ENCODE assay signal across 17 cellular contexts in the genomic region with DNA sequence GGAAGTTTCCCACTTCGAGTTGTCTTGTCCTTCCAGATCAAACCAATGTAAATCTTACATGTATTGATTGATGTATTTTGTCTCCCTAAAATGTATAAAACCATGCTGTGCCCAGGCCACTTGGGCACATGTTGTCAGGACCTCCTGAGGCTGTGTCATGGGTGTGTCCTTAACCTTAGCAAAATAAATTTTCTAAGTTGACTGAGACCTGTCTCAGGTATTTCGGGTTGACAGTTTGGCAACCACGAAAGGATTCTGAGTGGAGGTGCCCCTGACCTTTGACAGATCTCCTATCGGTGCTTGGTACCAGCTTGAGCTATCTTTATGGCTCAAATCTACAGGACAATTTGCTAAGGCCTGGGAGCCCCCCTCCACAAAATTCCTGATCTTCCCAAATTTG. TPM values are rescaled to one million over a fixed set of nuclear protein-coding genes. Genes with fewer than 3 reads are reported as not detected.
A peak's percentile ranks its signal among the peaks of the same experiment; 100 is the strongest.
DNase-seq lines count a peak whose midpoint lies in the region; ATAC-seq, FAIRE-seq and TF ChIP-seq lines count a peak whose summit lies in the region.
"Had no signal": no experiment of that assay in that cellular context is flagged by ENCODE, and none has a peak within 500 bp of the region (broad histone marks: within the 10 kb centered on the region; RNA-seq: fewer than 3 reads in every experiment).

No MANE protein-coding gene starts in this region.

- peaks cover 19% of the 10 kb centered on the region for H3K4me1 Mint-ChIP-seq in stimulated activated naive CD8-positive, alpha-beta T cell treated with anti-CD3 and anti-CD28 coated beads, Interleukin-15, Interleukin-2, amounts not matched to agents 100 ng/mL and 50 ng/mL, for 24 hours (ENCODE audit: low read depth)
- peaks cover 20% of the 10 kb centered on the region for H3K4me1 Mint-ChIP-seq in activated CD8-positive, alpha-beta T cell treated with anti-CD3 and anti-CD28 coated beads for 36 hours (ENCODE audit: low read depth)
- peaks cover 14% of the 10 kb centered on the region for H3K4me1 Mint-ChIP-seq in mesothelial cell of epicardium

- H3K4me3 ChIP-seq in pancreas, result no peak overlapping the region
- H3K4me3 ChIP-seq in effector memory CD4-positive, alpha-beta T cell (ENCODE audit: insufficient read depth, low read depth, low read length, poor library complexity, severe bottlenecking), result no peak overlapping the region

- CTCF ChIA-PET in activated CD8-positive, alpha-beta T cell treated with anti-CD3 and anti-CD28 coated beads for 36 hours (lab: Charles Lee), result interaction anchor here (0.8 to 1.7 kb wide), 3 partner anchors 37 to 373 kb away, joined by 3 to 5 read pairs (median 3); no protein-coding TSS in a partner anchor

- no peak overlapping the region for H3K27ac ChIP-seq in pancreas
- no peak overlapping the region for H3K27ac ChIP-seq in effector memory CD4-positive, alpha-beta T cell (ENCODE audit: insufficient read depth, low read length, poor library complexity, severe bottlenecking)

- H3K4me3 Mint-ChIP-seq in stimulated activated naive CD8-positive, alpha-beta T cell treated with anti-CD3 and anti-CD28 coated beads, Interleukin-15, Interleukin-2, amounts not matched to agents 100 ng/mL and 50 ng/mL, for 24 hours, result peak overlapping the region; percentile 83
- peak overlapping the region; percentile 87 for H3K4me3 Mint-ChIP-seq in activated CD8-positive, alpha-beta T cell treated with anti-CD3 and anti-CD28 coated beads for 36 hours
- H3K4me3 Mint-ChIP-seq in mesothelial cell of epicardium, result peak overlapping the region; percentile 36

- H3K27me3 ChIP-seq in pancreas, result no peaks in the 10 kb centered on the region
- H3K27me3 ChIP-seq in effector memory CD4-positive, alpha-beta T cell (replicated peaks; ENCODE audit: control insufficient read depth, insufficient read depth, low read length, poor library complexity, severe bottlenecking), result no peaks in the 10 kb centered on the region

- H3K36me3 Mint-ChIP-seq in stimulated activated naive CD8-positive, alpha-beta T cell treated with anti-CD3 and anti-CD28 coated beads, Interleukin-15, Interleukin-2, amounts not matched to agents 100 ng/mL and 50 ng/mL, for 24 hours (ENCODE audit: low read depth), result no peaks in the 10 kb centered on the region
- no peaks in the 10 kb centered on the region for H3K36me3 Mint-ChIP-seq in activated CD8-positive, alpha-beta T cell treated with anti-CD3 and anti-CD28 coated beads for 36 hours (ENCODE audit: low read depth)
- no peaks in the 10 kb centered on the region for H3K36me3 Mint-ChIP-seq in mesothelial cell of epicardium

- POLR2A ChIA-PET in activated CD8-positive, alpha-beta T cell treated with anti-CD3 and anti-CD28 coated beads for 36 hours (lab: Charles Lee), result interaction anchor here (1.1 to 2.6 kb wide), 3 partner anchors 99 to 160 kb away, joined by 3 to 12 read pairs (median 8); partner anchors contain the start of genes DUSP7 and RPL29

- FAIRE-seq in pancreas (lab: Jason Lieb, UNC), result no peak

- peaks cover 4 to 6% (median 4%) of the 10 kb centered on the region in 3 donors for H3K4me1 ChIP-seq in pancreas
- H3K4me1 ChIP-seq in effector memory CD4-positive, alpha-beta T cell (ENCODE audit: control insufficient read depth, insufficient read depth, low read length, poor library complexity, severe bottlenecking), result peaks cover 9% of the 10 kb centered on the region

- H3K9me3 Mint-ChIP-seq in stimulated activated naive CD8-positive, alpha-beta T cell treated with anti-CD3 and anti-CD28 coated beads, Interleukin-15, Interleukin-2, amounts not matched to agents 100 ng/mL and 50 ng/mL, for 24 hours, result no peaks in the 10 kb centered on the region
- no peaks in the 10 kb centered on the region for H3K9me3 Mint-ChIP-seq in activated CD8-positive, alpha-beta T cell treated with anti-CD3 and anti-CD28 coated beads for 36 hours
- no peaks in the 10 kb centered on the region for H3K9me3 Mint-ChIP-seq in mesothelial cell of epicardium

- H3K9me3 ChIP-seq in pancreas, result no peaks in the 10 kb centered on the region
- H3K9me3 ChIP-seq in effector memory CD4-positive, alpha-beta T cell (ENCODE audit: control insufficient read depth, low read length), result no peaks in the 10 kb centered on the region
- H3K9me3 ChIP-seq: prostate gland, thoracic aorta had no signal

- whole genome bisulfite sequencing in pancreas, 2 donors, result 74 to 82% methylated on average over 4 of the region's 4 CpGs

- no peak for DNase-seq in stimulated activated naive CD8-positive, alpha-beta T cell treated with anti-CD3 and anti-CD28 coated beads, Interleukin-15, Interleukin-2, amounts not matched to agents 100 U/mL and 50 U/mL, for 24 hours
- no peak for DNase-seq in activated CD8-positive, alpha-beta T cell treated with anti-CD3 and anti-CD28 coated beads for 36 hours
- no peak for DNase-seq in mesothelial cell of epicardium (ENCODE audit: low spot score in 2 of 2, unreplicated experiment in 2 of 2)
- DNase-seq in pancreas, result no peak
- DNase-seq in effector memory CD4-positive, alpha-beta T cell, result no peak
- DNase-seq: activated effector memory CD4-positive, alpha-beta T cell treated with anti-CD3 and anti-CD28 coated beads, Interleukin-2, amount 50 U/mL, for 16 hours; central memory CD4-positive, alpha-beta T cell; DMS79 treated with DMSO at 0.1 percent for 48 hours; NCI-H1694; NCI-H69; RPMI8226 had no signal

- ATAC-seq in stimulated activated naive CD8-positive, alpha-beta T cell treated with anti-CD3 and anti-CD28 coated beads, Interleukin-15, Interleukin-2, amounts not matched to agents 100 U/mL and 50 U/mL, for 24 hours, result no peak
- no peak for ATAC-seq in activated CD8-positive, alpha-beta T cell treated with anti-CD3 and anti-CD28 coated beads for 36 hours
- ATAC-seq in HG03378 (IDR thresholded peaks at IDR 0.05; ENCODE audit: unreplicated experiment) (no peak), GM19463 (IDR thresholded peaks at IDR 0.05; ENCODE audit: unreplicated experiment) (no peak), pancreas (no peak)
- ATAC-seq: activated CD4-positive, CD25-positive, alpha-beta regulatory T cell treated with anti-CD3 and anti-CD28 coated beads, Interleukin-2, amount 50 U/mL, for 24 hours had no signal

- no peaks in the 10 kb centered on the region for H3K27me3 Mint-ChIP-seq in stimulated activated naive CD8-positive, alpha-beta T cell treated with anti-CD3 and anti-CD28 coated beads, Interleukin-15, Interleukin-2, amounts not matched to agents 100 ng/mL and 50 ng/mL, for 24 hours
- H3K27me3 Mint-ChIP-seq in activated CD8-positive, alpha-beta T cell treated with anti-CD3 and anti-CD28 coated beads for 36 hours, result no peaks in the 10 kb centered on the region
- H3K27me3 Mint-ChIP-seq in mesothelial cell of epicardium (ENCODE audit: low read depth), result no peaks in the 10 kb centered on the region

- TF ChIP-seq CTCF in activated CD8-positive, alpha-beta T cell treated with anti-CD3 and anti-CD28 coated beads for 36 hours (IDR thresholded peaks at IDR 0.05), result no peak
- no peak for TF ChIP-seq CTCF in mesothelial cell of epicardium (IDR thresholded peaks at IDR 0.05; ENCODE audit: unreplicated experiment)
- no peak for TF ChIP-seq CTCF in pancreas (IDR thresholded peaks at IDR 0.05)

- H3K27ac Mint-ChIP-seq in stimulated activated naive CD8-positive, alpha-beta T cell treated with anti-CD3 and anti-CD28 coated beads, Interleukin-15, Interleukin-2, amounts not matched to agents 100 ng/mL and 50 ng/mL, for 24 hours, result no peak overlapping the region
- no peak overlapping the region for H3K27ac Mint-ChIP-seq in activated CD8-positive, alpha-beta T cell treated with anti-CD3 and anti-CD28 coated beads for 36 hours
- peak overlapping the region; percentile 66 for H3K27ac Mint-ChIP-seq in mesothelial cell of epicardium

- H3K36me3 ChIP-seq in pancreas, result no peaks in the 10 kb centered on the region
- H3K36me3 ChIP-seq in effector memory CD4-positive, alpha-beta T cell (ENCODE audit: control insufficient read depth, insufficient read depth, low read length), result no peaks in the 10 kb centered on the region
- H3K36me3 ChIP-seq: prostate gland, thoracic aorta had no signal

- intact Hi-C loops in activated CD8-positive, alpha-beta T cell treated with anti-CD3 and anti-CD28 coated beads for 36 hours (cut with micrococcal nuclease), result no loop called here
- intact Hi-C loops in pancreas (cut with DNase I), result no loop called here

RNA-seq across cellular contexts. Expression of gene POC1A, which starts 1.7 kb away (rescaled TPM):
- total RNA-seq in activated CD8-positive, alpha-beta T cell treated with anti-CD3 and anti-CD28 coated beads for 36 hours, result 10 to 100 TPM; 21.2 to 23.5 TPM
- total RNA-seq in mesothelial cell of epicardium (7.9 to 9.4 TPM (median 8.7 TPM) in 3 replicates), pancreas (1 to 10 TPM in 1 of 6 donors, under 1 TPM in 5; 0.37 to 1.1 (median 0.71) TPM)
- under 1 TPM; 0.46 to 0.80 TPM for polyA plus RNA-seq in pancreas

RNA-seq across cellular contexts. Expression of gene ALAS1, which starts 42.0 kb away (rescaled TPM):
- total RNA-seq in activated CD8-positive, alpha-beta T cell treated with anti-CD3 and anti-CD28 coated beads for 36 hours, result 10 to 100 TPM; 54.3 to 54.6 TPM
- total RNA-seq in mesothelial cell of epicardium, result 32.1 to 34.0 TPM (median 33.2 TPM) in 3 replicates
- total RNA-seq in pancreas, result 10 to 100 TPM; 10.1 to 21.7 (median 12.9) TPM
- polyA plus RNA-seq in pancreas, result 10 to 100 TPM in 1 of 2 donors, 1 to 10 TPM in 1; 8.4 to 20.2 TPM

Comparison
In these comparisons a context has a peak if more than half of its experiments do, and no peak if none do; other contexts are left out.
1. H3K4me3 Mint-ChIP-seq: peak in every context shown above with its lines; median percentile 87 in activated CD8-positive, alpha-beta T cell treated with anti-CD3 and anti-CD28 coated beads for 36 hours; 83 in stimulated activated naive CD8-positive, alpha-beta T cell treated with anti-CD3 and anti-CD28 coated beads, Interleukin-15, Interleukin-2, amounts not matched to agents 100 ng/mL and 50 ng/mL, for 24 hours; 36 in mesothelial cell of epicardium.